ENCODE assay signal across 1 cellular context in genomic region chr9:92661127-92661526, GRCh38.
TF ChIP-seq lines count a peak whose summit lies in the region.

No MANE protein-coding gene starts in this region.

TF ChIP-seq in HepG2, 621 proteins besides CTCF, POLR2A, EP300 and RAD21 (continued from another document):
- TF ChIP-seq USF2 (IDR thresholded peaks at IDR 0.05; ENCODE audit: low read depth, low read length) (no peak), USF2 (CRISPR knock-in tag; IDR thresholded peaks at IDR 0.05; ENCODE audit: borderline replicate concordance) (no peak), NR2F6 (IDR thresholded peaks at IDR 0.05) (0 out of 2 replicates have a peak, but pooled peaks have one; percentile 37), NR2F6 (CRISPR knock-in tag; IDR thresholded peaks at IDR 0.05) (no peak), ZNF24 (IDR thresholded peaks at IDR 0.05) (no peak)
